ENCODE assay signal across 12 cellular contexts in genomic region chr13:85261757-85262346, GRCh38.
A peak's percentile ranks its signal among the peaks of the same experiment; 100 is the strongest.
DNase-seq lines count a peak whose midpoint lies in the region; ATAC-seq and TF ChIP-seq lines count a peak whose summit lies in the region.
"Had no signal": no experiment of that assay in that cellular context is flagged by ENCODE, and none has a peak within 500 bp of the region (broad histone marks: within the 10 kb centered on the region; RNA-seq: fewer than 3 reads in every experiment).

No MANE protein-coding gene starts in this region.

- H3K27me3 ChIP-seq in cardiac muscle cell (peaks cover 5% of the 10 kb centered on the region), left ventricle myocardium inferior (ENCODE audit: low read depth) (no peaks in the 10 kb centered on the region), dorsolateral prefrontal cortex (peaks cover 0 to 8% (median 0%) of the 10 kb centered on the region in 45 donors)

- no peak overlapping the region for H3K4me3 ChIP-seq in cardiac muscle cell
- H3K4me3 ChIP-seq in left ventricle myocardium inferior: no peak overlapping the region
- H3K4me3 ChIP-seq in dorsolateral prefrontal cortex: no peak overlapping the region

- intact Hi-C loops in left ventricle myocardium inferior (cut with micrococcal nuclease): no loop called here
- intact Hi-C loops in dorsolateral prefrontal cortex (cut with DNase I): no loop called here

- H3K27ac ChIP-seq in cardiac muscle cell (no peak overlapping the region), left ventricle myocardium inferior (replicated peaks) (no peak overlapping the region), dorsolateral prefrontal cortex (no peak overlapping the region)

- ATAC-seq in GM18873 (IDR thresholded peaks at IDR 0.05; ENCODE audit: low FRiP score, unreplicated experiment): no peak
- ATAC-seq: naive thymus-derived CD8-positive, alpha-beta T cell had no signal

- peak; percentile 25 to 28 for DNase-seq in cardiac muscle cell (ENCODE audit: low read depth in 1 of 2, low spot score in 1 of 2)
- no peak for DNase-seq in left ventricle myocardium inferior
- DNase-seq in OCI-M1 (lab: John Stamatoyannopoulos, UW): peak; percentile 56
- no peak for DNase-seq in dorsolateral prefrontal cortex
- no peak for DNase-seq in GM19240 (ENCODE audit: insufficient read length, low spot score)
- no peak for DNase-seq in COLO829 (ENCODE audit: low spot score)
- DNase-seq in NCI-H524 treated with DMSO at 0.1 percent for 48 hours (lab: John Stamatoyannopoulos, UW): no peak
- DNase-seq: amygdala; DMS79 treated with DMSO at 0.1 percent for 48 hours; naive thymus-derived CD8-positive, alpha-beta T cell; NCI-H2107 had no signal

- no peaks in the 10 kb centered on the region for H3K36me3 ChIP-seq in cardiac muscle cell
- H3K36me3 ChIP-seq in left ventricle myocardium inferior: no peaks in the 10 kb centered on the region

- TF ChIP-seq CTCF in cardiac muscle cell (IDR thresholded peaks at IDR 0.05; ENCODE audit: low read depth, low read length): peak; percentile 65
- TF ChIP-seq CTCF in left ventricle myocardium inferior (IDR thresholded peaks at IDR 0.05; ENCODE audit: borderline replicate concordance): no peak
- TF ChIP-seq CTCF in dorsolateral prefrontal cortex (IDR thresholded peaks at IDR 0.05 in 54 of 56, conservative IDR thresholded peaks at IDR 0.05 in 2 of 56; ENCODE audit: low read depth in 1 of 56, partially characterized antibody in 56 of 56): peak in 41 of 56 donors; percentile 12 to 53 (median 31)

- H3K4me1 ChIP-seq in cardiac muscle cell (ENCODE audit: low read depth) (no peaks in the 10 kb centered on the region), left ventricle myocardium inferior (no peaks in the 10 kb centered on the region)

- H3K9me3 ChIP-seq in cardiac muscle cell (ENCODE audit: low read depth): no peaks in the 10 kb centered on the region
- H3K9me3 ChIP-seq in left ventricle myocardium inferior (replicated peaks): no peaks in the 10 kb centered on the region

Comparison
In these comparisons a context has a peak if more than half of its experiments do, and no peak if none do; other contexts are left out.
1. DNase-seq: peak in cardiac muscle cell (2 of 2) and OCI-M1 (single experiment); none in left ventricle myocardium inferior (single experiment), dorsolateral prefrontal cortex (0 of 10), GM19240 (single experiment), COLO829 (single experiment) and NCI-H524 treated with DMSO at 0.1 percent for 48 hours (single experiment).